Comparison of ENCODE assay signal across 1 cellular context in genomic region chr2:85475801-85476610, GRCh38.
TF ChIP-seq lines count a peak whose summit lies in the region.

No MANE protein-coding gene starts in this region.

TF ChIP-seq in A549, 52 proteins besides CTCF, POLR2A, EP300 and RAD21 (continued from another document):
- TF ChIP-seq, protein P1, sequence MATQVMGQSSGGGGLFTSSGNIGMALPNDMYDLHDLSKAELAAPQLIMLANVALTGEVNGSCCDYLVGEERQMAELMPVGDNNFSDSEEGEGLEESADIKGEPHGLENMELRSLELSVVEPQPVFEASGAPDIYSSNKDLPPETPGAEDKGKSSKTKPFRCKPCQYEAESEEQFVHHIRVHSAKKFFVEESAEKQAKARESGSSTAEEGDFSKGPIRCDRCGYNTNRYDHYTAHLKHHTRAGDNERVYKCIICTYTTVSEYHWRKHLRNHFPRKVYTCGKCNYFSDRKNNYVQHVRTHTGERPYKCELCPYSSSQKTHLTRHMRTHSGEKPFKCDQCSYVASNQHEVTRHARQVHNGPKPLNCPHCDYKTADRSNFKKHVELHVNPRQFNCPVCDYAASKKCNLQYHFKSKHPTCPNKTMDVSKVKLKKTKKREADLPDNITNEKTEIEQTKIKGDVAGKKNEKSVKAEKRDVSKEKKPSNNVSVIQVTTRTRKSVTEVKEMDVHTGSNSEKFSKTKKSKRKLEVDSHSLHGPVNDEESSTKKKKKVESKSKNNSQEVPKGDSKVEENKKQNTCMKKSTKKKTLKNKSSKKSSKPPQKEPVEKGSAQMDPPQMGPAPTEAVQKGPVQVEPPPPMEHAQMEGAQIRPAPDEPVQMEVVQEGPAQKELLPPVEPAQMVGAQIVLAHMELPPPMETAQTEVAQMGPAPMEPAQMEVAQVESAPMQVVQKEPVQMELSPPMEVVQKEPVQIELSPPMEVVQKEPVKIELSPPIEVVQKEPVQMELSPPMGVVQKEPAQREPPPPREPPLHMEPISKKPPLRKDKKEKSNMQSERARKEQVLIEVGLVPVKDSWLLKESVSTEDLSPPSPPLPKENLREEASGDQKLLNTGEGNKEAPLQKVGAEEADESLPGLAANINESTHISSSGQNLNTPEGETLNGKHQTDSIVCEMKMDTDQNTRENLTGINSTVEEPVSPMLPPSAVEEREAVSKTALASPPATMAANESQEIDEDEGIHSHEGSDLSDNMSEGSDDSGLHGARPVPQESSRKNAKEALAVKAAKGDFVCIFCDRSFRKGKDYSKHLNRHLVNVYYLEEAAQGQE (IDR thresholded peaks at IDR 0.05) = no peak
- TF ChIP-seq JUN (IDR thresholded peaks at IDR 0.05) (no peak), HES2 (IDR thresholded peaks at IDR 0.05) (no peak)
TF ChIP-seq in A549: peak in this region for 0.
